ENCODE assay signal across 9 cellular contexts in genomic region chr4:122652379-122652778, GRCh38.
DNase-seq lines count a peak whose midpoint lies in the region; ATAC-seq lines count a peak whose summit lies in the region.
"Had no signal": no experiment of that assay in that cellular context is flagged by ENCODE, and none has a peak within 500 bp of the region (broad histone marks: within the 10 kb centered on the region; RNA-seq: fewer than 3 reads in every experiment).

No MANE protein-coding gene starts in this region.

- H3K36me3 Mint-ChIP-seq in activated naive CD4-positive, alpha-beta T cell treated with anti-CD3 and anti-CD28 coated beads, Interleukin-2, amount 10 ng/mL, durations not matched to agents 7 days and 5 days: peaks cover 7% of the 10 kb centered on the region

- DNase-seq in NK-92 treated with Interleukin-12 subunit alpha and Interleukin-12 subunit beta, amount 100 ng/mL, for 24 hours (lab: John Stamatoyannopoulos, UW): peak; percentile 3
- DNase-seq in NK-92 (lab: John Stamatoyannopoulos, UW; ENCODE audit: unreplicated experiment): no peak
- peak; percentile 2 for DNase-seq in NCI-H1048 (lab: John Stamatoyannopoulos, UW)
- peak; percentile 66 for DNase-seq in activated naive CD4-positive, alpha-beta T cell treated with anti-CD3 and anti-CD28 coated beads, Interleukin-2, amount 10 ng/mL, durations not matched to agents 7 days and 5 days
- peak; percentile 31 for DNase-seq in inferior parietal cortex (ENCODE audit: extremely low spot score)
- DNase-seq in stimulated activated naive CD8-positive, alpha-beta T cell treated with anti-CD3 and anti-CD28 coated beads, Interleukin-15, Interleukin-2, amounts not matched to agents 100 U/mL and 50 U/mL, for 24 hours: peak; percentile 51
- no peak for DNase-seq in NCI-H1930 (lab: John Stamatoyannopoulos, UW)
- DNase-seq: activated naive CD8-positive, alpha-beta T cell treated with anti-CD3 and anti-CD28 coated beads, Interleukin-2, amount 10 ng/mL, durations not matched to agents 7 days and 5 days had no signal

- no peak overlapping the region for H3K27ac Mint-ChIP-seq in activated naive CD4-positive, alpha-beta T cell treated with anti-CD3 and anti-CD28 coated beads, Interleukin-2, amount 10 ng/mL, durations not matched to agents 7 days and 5 days
- H3K27ac Mint-ChIP-seq: activated naive CD8-positive, alpha-beta T cell treated with anti-CD3 and anti-CD28 coated beads, Interleukin-2, amount 10 ng/mL, durations not matched to agents 7 days and 5 days had no signal

- no peak overlapping the region for H3K4me3 Mint-ChIP-seq in activated naive CD4-positive, alpha-beta T cell treated with anti-CD3 and anti-CD28 coated beads, Interleukin-2, amount 10 ng/mL, durations not matched to agents 7 days and 5 days
- H3K4me3 Mint-ChIP-seq: activated naive CD8-positive, alpha-beta T cell treated with anti-CD3 and anti-CD28 coated beads, Interleukin-2, amount 10 ng/mL, durations not matched to agents 7 days and 5 days had no signal

- CTCF ChIA-PET in activated naive CD4-positive, alpha-beta T cell treated with anti-CD3 and anti-CD28 coated beads, Interleukin-2, amount 10 ng/mL, durations not matched to agents 7 days and 5 days (lab: Charles Lee): interaction anchor here (0.7 to 2.3 kb wide), 6 partner anchors 14 to 74 kb away, joined by 3 to 25 read pairs (median 3); no protein-coding TSS in a partner anchor

- ATAC-seq in stimulated activated naive CD8-positive, alpha-beta T cell treated with anti-CD3 and anti-CD28 coated beads, Interleukin-15, Interleukin-2, amounts not matched to agents 100 U/mL and 50 U/mL, for 24 hours: no peak
- ATAC-seq in GM18520 (IDR thresholded peaks at IDR 0.05; ENCODE audit: unreplicated experiment): no peak

- H3K4me1 Mint-ChIP-seq in activated naive CD4-positive, alpha-beta T cell treated with anti-CD3 and anti-CD28 coated beads, Interleukin-2, amount 10 ng/mL, durations not matched to agents 7 days and 5 days: peaks cover 4% of the 10 kb centered on the region

- H3K9me3 Mint-ChIP-seq in activated naive CD4-positive, alpha-beta T cell treated with anti-CD3 and anti-CD28 coated beads, Interleukin-2, amount 10 ng/mL, durations not matched to agents 7 days and 5 days: peaks cover 7% of the 10 kb centered on the region

- no peaks in the 10 kb centered on the region for H3K27me3 Mint-ChIP-seq in activated naive CD4-positive, alpha-beta T cell treated with anti-CD3 and anti-CD28 coated beads, Interleukin-2, amount 10 ng/mL, durations not matched to agents 7 days and 5 days
- H3K27me3 Mint-ChIP-seq: activated naive CD8-positive, alpha-beta T cell treated with anti-CD3 and anti-CD28 coated beads, Interleukin-2, amount 10 ng/mL, durations not matched to agents 7 days and 5 days had no signal

Comparison
In these comparisons a context has a peak if more than half of its experiments do, and no peak if none do; other contexts are left out.
1. DNase-seq: peak in NK-92 treated with Interleukin-12 subunit alpha and Interleukin-12 subunit beta, amount 100 ng/mL, for 24 hours (single experiment), NCI-H1048 (single experiment), activated naive CD4-positive, alpha-beta T cell treated with anti-CD3 and anti-CD28 coated beads, Interleukin-2, amount 10 ng/mL, durations not matched to agents 7 days and 5 days (single experiment), inferior parietal cortex (single experiment) and stimulated activated naive CD8-positive, alpha-beta T cell treated with anti-CD3 and anti-CD28 coated beads, Interleukin-15, Interleukin-2, amounts not matched to agents 100 U/mL and 50 U/mL, for 24 hours (single experiment); none in NK-92 (single experiment) and NCI-H1930 (0 of 2).